ENCODE assay signal across 39 cellular contexts in genomic region chr19:1764293-1764683, GRCh38. TPM values are rescaled to one million over a fixed set of nuclear protein-coding genes. Genes with fewer than 3 reads are reported as not detected.
"Had no signal": no experiment of that assay in that cellular context is flagged by ENCODE, and none has a peak within 500 bp of the region (broad histone marks: within the 10 kb centered on the region; RNA-seq: fewer than 3 reads in every experiment).

No MANE protein-coding gene starts in this region.

- H3K9me3 ChIP-seq: ascending aorta, breast epithelium, MG63 had no signal

- H3K4me2 ChIP-seq: PC-9 had no signal

- DNase-seq: activated CD4-positive, alpha-beta memory T cell treated with anti-CD3 and anti-CD28 coated beads, Interleukin-2, amount 10 ng/mL, durations not matched to agents 7 days and 5 days; activated CD4-positive, alpha-beta T cell treated with anti-CD3 and anti-CD28 coated beads for 1 hour; activated CD4-positive, alpha-beta T cell treated with anti-CD3 and anti-CD28 coated beads for 48 hours; activated CD4-positive, CD25-positive, alpha-beta regulatory T cell; activated CD8-positive, alpha-beta memory T cell treated with anti-CD3 and anti-CD28 coated beads for 24 hours; activated CD8-positive, alpha-beta memory T cell treated with anti-CD3 and anti-CD28 coated beads, Interleukin-2, amount 10 ng/mL, durations not matched to agents 7 days and 5 days; activated CD8-positive, alpha-beta memory T cell treated with anti-CD3 and anti-CD28 coated beads, Interleukin-2, amount 50 U/mL, for 48 hours; activated effector memory CD4-positive, alpha-beta T cell treated with Interleukin-2 at 50 U/mL for 16 hours; activated naive CD8-positive, alpha-beta T cell treated with anti-CD3 and anti-CD28 coated beads, Interleukin-2, amount 10 ng/mL, durations not matched to agents 7 days and 5 days; activated T-cell treated with anti-CD3 and anti-CD28 coated beads, Interleukin-2, amount 50 U/mL, for 48 hours; amygdala; Kasumi-1; KG1; MG63; NCI-H1048; NCI-H1105 treated with DMSO at 0.1 percent for 48 hours; NCI-H1436; NCI-H1694; NCI-H1930; NCI-H2171; NCI-H510A; NCI-H526; NCI-H774; PC-9; SIG-M5; T-cell; T-helper 2 cell; T-helper 9 cell; WERI-Rb-1 had no signal

- H3K27ac Mint-ChIP-seq: activated CD4-positive, alpha-beta memory T cell treated with anti-CD3 and anti-CD28 coated beads, Interleukin-2, amount 10 ng/mL, durations not matched to agents 7 days and 5 days; activated CD8-positive, alpha-beta memory T cell treated with anti-CD3 and anti-CD28 coated beads, Interleukin-2, amount 10 ng/mL, durations not matched to agents 7 days and 5 days; activated naive CD4-positive, alpha-beta T cell treated with anti-CD3 and anti-CD28 coated beads, Interleukin-2, amount 50 U/mL, for 24 hours; activated naive CD8-positive, alpha-beta T cell treated with anti-CD3 and anti-CD28 coated beads, Interleukin-2, amount 10 ng/mL, durations not matched to agents 7 days and 5 days; T-cell had no signal

- H3K4me1 ChIP-seq: ascending aorta, breast epithelium had no signal

- ATAC-seq: activated CD8-positive, alpha-beta memory T cell treated with anti-CD3 and anti-CD28 coated beads, Interleukin-2, amount 10 ng/mL, durations not matched to agents 7 days and 5 days; Right ventricle myocardium inferior; SK-N-SH treated with all-trans-retinoic acid at 6 μM for 48 hours; T-cell had no signal

- H3K4me1 Mint-ChIP-seq: activated CD4-positive, alpha-beta memory T cell treated with anti-CD3 and anti-CD28 coated beads, Interleukin-2, amount 10 ng/mL, durations not matched to agents 7 days and 5 days; activated naive CD4-positive, alpha-beta T cell treated with anti-CD3 and anti-CD28 coated beads, Interleukin-2, amount 50 U/mL, for 24 hours had no signal

- H3K27ac ChIP-seq: ascending aorta, breast epithelium, PC-9, RWPE1, WERI-Rb-1 had no signal

- H3K4me3 ChIP-seq: ascending aorta, breast epithelium, MG63, PC-9 had no signal

- H2AFZ ChIP-seq: PC-9 had no signal

- H3K9me3 Mint-ChIP-seq: activated CD4-positive, alpha-beta memory T cell treated with anti-CD3 and anti-CD28 coated beads, Interleukin-2, amount 10 ng/mL, durations not matched to agents 7 days and 5 days; activated naive CD4-positive, alpha-beta T cell treated with anti-CD3 and anti-CD28 coated beads, Interleukin-2, amount 50 U/mL, for 24 hours; activated naive CD8-positive, alpha-beta T cell treated with anti-CD3 and anti-CD28 coated beads, Interleukin-2, amount 10 ng/mL, durations not matched to agents 7 days and 5 days; T-cell had no signal

- H3K36me3 Mint-ChIP-seq: activated CD8-positive, alpha-beta memory T cell treated with anti-CD3 and anti-CD28 coated beads, Interleukin-2, amount 10 ng/mL, durations not matched to agents 7 days and 5 days; activated naive CD4-positive, alpha-beta T cell treated with anti-CD3 and anti-CD28 coated beads, Interleukin-2, amount 50 U/mL, for 24 hours; activated naive CD8-positive, alpha-beta T cell treated with anti-CD3 and anti-CD28 coated beads, Interleukin-2, amount 10 ng/mL, durations not matched to agents 7 days and 5 days; T-cell had no signal

- H3K4me3 Mint-ChIP-seq: activated CD4-positive, alpha-beta memory T cell treated with anti-CD3 and anti-CD28 coated beads, Interleukin-2, amount 10 ng/mL, durations not matched to agents 7 days and 5 days; activated CD8-positive, alpha-beta memory T cell treated with anti-CD3 and anti-CD28 coated beads, Interleukin-2, amount 10 ng/mL, durations not matched to agents 7 days and 5 days; activated naive CD4-positive, alpha-beta T cell treated with anti-CD3 and anti-CD28 coated beads, Interleukin-2, amount 50 U/mL, for 24 hours; activated naive CD8-positive, alpha-beta T cell treated with anti-CD3 and anti-CD28 coated beads, Interleukin-2, amount 10 ng/mL, durations not matched to agents 7 days and 5 days; T-cell had no signal

- H3K36me3 ChIP-seq: ascending aorta, breast epithelium, MG63, WERI-Rb-1 had no signal

RNA-seq across cellular contexts. Expression of gene ONECUT3, which starts 11.0 kb away (rescaled TPM):
- total RNA-seq: activated CD4-positive, alpha-beta memory T cell treated with anti-CD3 and anti-CD28 coated beads, Interleukin-2, amount 10 ng/mL, durations not matched to agents 7 days and 5 days; activated CD8-positive, alpha-beta memory T cell treated with anti-CD3 and anti-CD28 coated beads, Interleukin-2, amount 10 ng/mL, durations not matched to agents 7 days and 5 days; activated naive CD8-positive, alpha-beta T cell treated with anti-CD3 and anti-CD28 coated beads, Interleukin-2, amount 10 ng/mL, durations not matched to agents 7 days and 5 days; ascending aorta; breast epithelium; cardiac septum; OCI-LY7; PC-9; Right ventricle myocardium inferior; SK-MEL-5 had no signal
- polyA plus RNA-seq: adipose tissue had no signal
